ENCODE assay signal across 21 cellular contexts in genomic region chr3:18712713-18713575, GRCh38.
A peak's percentile ranks its signal among the peaks of the same experiment; 100 is the strongest.
DNase-seq lines count a peak whose midpoint lies in the region; ATAC-seq, FAIRE-seq and TF ChIP-seq lines count a peak whose summit lies in the region.
"Had no signal": no experiment of that assay in that cellular context is flagged by ENCODE, and none has a peak within 500 bp of the region (broad histone marks: within the 10 kb centered on the region; RNA-seq: fewer than 3 reads in every experiment).

No MANE protein-coding gene starts in this region.

- H3K4me1 ChIP-seq in CD4-positive, CD25-positive, alpha-beta regulatory T cell (ENCODE audit: control insufficient read depth, insufficient read depth, low read length, poor library complexity, severe bottlenecking), result peaks cover 12% of the 10 kb centered on the region
- no peaks in the 10 kb centered on the region for H3K4me1 ChIP-seq in neural progenitor cell
- H3K4me1 ChIP-seq: body of pancreas, heart left ventricle, pancreas had no signal

- no peak overlapping the region for H3K27ac ChIP-seq in CD4-positive, CD25-positive, alpha-beta regulatory T cell (ENCODE audit: insufficient read depth, low read length, poor library complexity, severe bottlenecking)
- H3K27ac ChIP-seq in KOPT-K1 (ENCODE audit: low read depth, low read length, poor library complexity, severe bottlenecking) (peak overlapping the region; percentile 37), neural progenitor cell (no peak overlapping the region)
- H3K27ac ChIP-seq: body of pancreas, dorsolateral prefrontal cortex, heart left ventricle, pancreas, skin epidermis, tibial artery had no signal

- H3K79me2 ChIP-seq in neural progenitor cell (ENCODE audit: low read depth), result no peaks in the 10 kb centered on the region

- no peaks in the 10 kb centered on the region for H3F3A ChIP-seq in neural progenitor cell (ENCODE audit: low read depth)

- no peak for FAIRE-seq in D721Med (lab: Jason Lieb, UNC)
- FAIRE-seq: K562, pancreas had no signal

- no peaks in the 10 kb centered on the region for H3K36me3 Mint-ChIP-seq in CD4-positive, CD25-positive, alpha-beta regulatory T cell
- peaks cover 17 to 27% of the 10 kb centered on the region in 2 donors for H3K36me3 Mint-ChIP-seq in activated T-cell treated with anti-CD3 and anti-CD28 coated beads, Interleukin-2, amount 50 U/mL, for 72 hours (ENCODE audit: insufficient read depth in 2 of 2)
- no peaks in the 10 kb centered on the region for H3K36me3 Mint-ChIP-seq in neural progenitor cell

- H2AFZ ChIP-seq in neural progenitor cell (replicated peaks), result peak overlapping the region; percentile 42

- peak overlapping the region in 1 of 3 donors; percentile 80 for H3K27ac Mint-ChIP-seq in CD4-positive, CD25-positive, alpha-beta regulatory T cell
- peak overlapping the region; percentile 100 for H3K27ac Mint-ChIP-seq in activated T-cell treated with anti-CD3 and anti-CD28 coated beads, Interleukin-2, amount 50 U/mL, for 72 hours
- H3K27ac Mint-ChIP-seq in neural progenitor cell, result no peak overlapping the region

- peaks cover 23 to 51% (median 31%) of the 10 kb centered on the region in 4 donors for H3K4me1 Mint-ChIP-seq in CD4-positive, CD25-positive, alpha-beta regulatory T cell
- peaks cover 73% of the 10 kb centered on the region for H3K4me1 Mint-ChIP-seq in activated T-cell treated with anti-CD3 and anti-CD28 coated beads, Interleukin-2, amount 50 U/mL, for 72 hours (ENCODE audit: low read depth)
- H3K4me1 Mint-ChIP-seq in neural progenitor cell, result no peaks in the 10 kb centered on the region

- H3K9me3 Mint-ChIP-seq in CD4-positive, CD25-positive, alpha-beta regulatory T cell, result peaks cover 0 to 8% (median 0%) of the 10 kb centered on the region in 7 donors
- peaks cover 6 to 16% of the 10 kb centered on the region in 2 donors for H3K9me3 Mint-ChIP-seq in activated T-cell treated with anti-CD3 and anti-CD28 coated beads, Interleukin-2, amount 50 U/mL, for 72 hours
- H3K9me3 Mint-ChIP-seq in neural progenitor cell, result no peaks in the 10 kb centered on the region

- TF ChIP-seq CTCF in neural progenitor cell (IDR thresholded peaks at IDR 0.05), result no peak
- no peak for TF ChIP-seq CTCF in D721Med (IDR thresholded peaks at IDR 0.05; ENCODE audit: insufficient read depth, missing control alignments)

- no peaks in the 10 kb centered on the region for H3K9me3 ChIP-seq in CD4-positive, CD25-positive, alpha-beta regulatory T cell (ENCODE audit: control insufficient read depth in 2 of 2, low read length in 2 of 2)
- H3K9me3 ChIP-seq in KOPT-K1 (ENCODE audit: insufficient read depth, low read length, poor library complexity, severe bottlenecking) (no peaks in the 10 kb centered on the region), neural progenitor cell (ENCODE audit: low read depth) (no peaks in the 10 kb centered on the region)
- H3K9me3 ChIP-seq: body of pancreas, heart left ventricle, pancreas, tibial artery had no signal

- no peaks in the 10 kb centered on the region for H4K20me1 ChIP-seq in neural progenitor cell (ENCODE audit: low read depth)

- H3K4me3 Mint-ChIP-seq in CD4-positive, CD25-positive, alpha-beta regulatory T cell, result peak overlapping the region in 3 of 4 donors; percentile 42 to 60 (median 43)
- peak overlapping the region; percentile 71 to 84 for H3K4me3 Mint-ChIP-seq in activated T-cell treated with anti-CD3 and anti-CD28 coated beads, Interleukin-2, amount 50 U/mL, for 72 hours
- H3K4me3 Mint-ChIP-seq in neural progenitor cell, result no peak overlapping the region

- no peak overlapping the region for H3K4me2 ChIP-seq in neural progenitor cell

- no peak overlapping the region for H3K4me3 ChIP-seq in CD4-positive, CD25-positive, alpha-beta regulatory T cell (ENCODE audit: low read depth, low read length)
- no peak overlapping the region for H3K4me3 ChIP-seq in neural progenitor cell
- H3K4me3 ChIP-seq: body of pancreas, dorsolateral prefrontal cortex, heart left ventricle, K562, pancreas, skin epidermis, tibial artery had no signal

- H3K27me3 Mint-ChIP-seq in CD4-positive, CD25-positive, alpha-beta regulatory T cell, result peaks cover 10% of the 10 kb centered on the region
- H3K27me3 Mint-ChIP-seq in activated T-cell treated with anti-CD3 and anti-CD28 coated beads, Interleukin-2, amount 50 U/mL, for 72 hours (ENCODE audit: low read depth), result no peaks in the 10 kb centered on the region
- H3K27me3 Mint-ChIP-seq in neural progenitor cell (ENCODE audit: insufficient read depth, low read depth), result no peaks in the 10 kb centered on the region

- H3K9ac ChIP-seq in neural progenitor cell, result no peak overlapping the region

- H3K27me3 ChIP-seq in CD4-positive, CD25-positive, alpha-beta regulatory T cell (ENCODE audit: control insufficient read depth, insufficient read depth, low read length), result no peaks in the 10 kb centered on the region
- no peaks in the 10 kb centered on the region for H3K27me3 ChIP-seq in neural progenitor cell
- H3K27me3 ChIP-seq: body of pancreas, dorsolateral prefrontal cortex, heart left ventricle, pancreas, tibial artery had no signal

- ATAC-seq in CD4-positive, CD25-positive, alpha-beta regulatory T cell (ENCODE audit: low read depth in 2 of 2), result peak; percentile 56 to 65
- ATAC-seq in activated T-cell treated with anti-CD3 and anti-CD28 coated beads, Interleukin-2, amount 50 U/mL, for 72 hours (replicated peaks in 1 of 2), result peak; percentile 84 to 88
- ATAC-seq in HG03159 (IDR thresholded peaks at IDR 0.05; ENCODE audit: unreplicated experiment), result no peak
- ATAC-seq in HG03565 (IDR thresholded peaks at IDR 0.05; ENCODE audit: unreplicated experiment), result no peak
- ATAC-seq: body of pancreas, heart left ventricle, K562, pancreas had no signal

- H3K36me3 ChIP-seq in CD4-positive, CD25-positive, alpha-beta regulatory T cell (ENCODE audit: control insufficient read depth, insufficient read depth, low read length), result no peaks in the 10 kb centered on the region
- H3K36me3 ChIP-seq in KOPT-K1 (ENCODE audit: insufficient read depth, low read length) (no peaks in the 10 kb centered on the region), neural progenitor cell (no peaks in the 10 kb centered on the region)
- H3K36me3 ChIP-seq: heart left ventricle, pancreas, tibial artery had no signal

- DNase-seq in CD4-positive, CD25-positive, alpha-beta regulatory T cell, result peak in 1 of 3 donors; percentile 82
- peak; percentile 69 to 70 for DNase-seq in activated T-cell treated with anti-CD3 and anti-CD28 coated beads, Interleukin-2, amount 50 U/mL, for 72 hours
- DNase-seq in neural progenitor cell (ENCODE audit: low spot score), result no peak
- DNase-seq in D721Med (ENCODE audit: insufficient read length, low spot score), result no peak
- no peak for DNase-seq in LoVo (ENCODE audit: low spot score)
- DNase-seq: body of pancreas, Calu3, dorsolateral prefrontal cortex, GF-D8, heart left ventricle, kidney glomerular epithelial cell, midbrain, NCI-H1417 treated with DMSO at 0.1 percent for 48 hours, pancreas, SIG-M5, tibial artery had no signal

Comparison
In these comparisons a context has a peak if more than half of its experiments do, and no peak if none do; other contexts are left out.
1. ATAC-seq: peak in CD4-positive, CD25-positive, alpha-beta regulatory T cell (2 of 2) and activated T-cell treated with anti-CD3 and anti-CD28 coated beads, Interleukin-2, amount 50 U/mL, for 72 hours (2 of 2); none in HG03159 (single experiment) and HG03565 (single experiment).
2. DNase-seq: peak in activated T-cell treated with anti-CD3 and anti-CD28 coated beads, Interleukin-2, amount 50 U/mL, for 72 hours (2 of 2); none in neural progenitor cell (single experiment), D721Med (single experiment) and LoVo (single experiment).